1 cellular context compared by ENCODE assay signal in genomic region chr1:220272841-220273090, GRCh38.
TF ChIP-seq lines count a peak whose summit lies in the region.

No MANE protein-coding gene starts in this region.

TF ChIP-seq in SK-N-SH treated with all-trans-retinoic acid at 6 μM for 48 hours, 23 proteins besides CTCF, POLR2A, EP300 and RAD21 (continued from another document):
- no peak for TF ChIP-seq ZNF8 (CRISPR knock-in tag; IDR thresholded peaks at IDR 0.05)
